ENCODE assay signal across 9 cellular contexts in the genomic region with DNA sequence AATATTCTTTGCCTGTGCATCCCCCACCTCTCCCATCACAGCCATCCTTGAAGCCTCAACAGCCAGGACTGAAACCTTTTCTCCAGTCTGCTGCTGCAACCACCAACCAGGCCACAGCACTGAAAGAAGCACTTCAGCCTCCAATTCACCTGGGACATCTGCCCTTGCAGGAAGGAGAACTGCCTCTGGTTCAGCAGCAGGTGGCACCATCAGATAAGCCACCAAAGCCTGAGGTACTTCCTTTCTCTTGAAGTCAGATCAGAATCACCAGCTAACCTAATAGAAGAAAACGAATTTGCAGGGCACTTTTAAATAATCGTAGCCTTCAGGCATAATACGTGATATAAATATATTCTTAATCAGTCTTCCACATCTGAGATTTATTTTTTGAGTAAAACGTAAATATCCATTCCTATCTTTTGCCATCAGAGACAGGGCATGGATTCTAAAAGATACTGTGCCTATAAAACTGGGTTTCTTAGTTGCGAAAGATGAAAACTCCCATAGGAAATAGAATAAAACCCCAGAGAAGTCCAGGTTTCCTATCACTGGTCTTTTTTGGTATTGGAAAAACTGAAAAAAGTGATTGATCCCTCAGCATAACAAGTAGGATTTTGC. TPM values are rescaled to one million over a fixed set of nuclear protein-coding genes. Genes with fewer than 3 reads are reported as not detected.
DNase-seq lines count a peak whose midpoint lies in the region; ATAC-seq and TF ChIP-seq lines count a peak whose summit lies in the region.
"Had no signal": no experiment of that assay in that cellular context is flagged by ENCODE, and none has a peak within 500 bp of the region (broad histone marks: within the 10 kb centered on the region; RNA-seq: fewer than 3 reads in every experiment).

No MANE protein-coding gene starts in this region.

- TF ChIP-seq CTCF in GM20000 (IDR thresholded peaks at IDR 0.05; ENCODE audit: extremely low read depth, missing control alignments) = peak; percentile 94

- H3K36me3 Mint-ChIP-seq in stimulated activated effector memory CD8-positive, alpha-beta T cell treated with anti-CD3 and anti-CD28 coated beads, Interleukin-12 subunit alpha, Interleukin-12 subunit beta, amount 100 ng/mL, for 72 hours = no peaks in the 10 kb centered on the region
- H3K36me3 Mint-ChIP-seq: activated naive CD8-positive, alpha-beta T cell had no signal

- no peak overlapping the region for H3K4me3 Mint-ChIP-seq in stimulated activated effector memory CD8-positive, alpha-beta T cell treated with anti-CD3 and anti-CD28 coated beads, Interleukin-12 subunit alpha, Interleukin-12 subunit beta, amount 100 ng/mL, for 72 hours
- H3K4me3 Mint-ChIP-seq: activated naive CD8-positive, alpha-beta T cell had no signal

- peak; percentile 95 for ATAC-seq in HG03558 (IDR thresholded peaks at IDR 0.05; ENCODE audit: extremely low read depth, unreplicated experiment)
- ATAC-seq in stimulated activated effector memory CD8-positive, alpha-beta T cell treated with anti-CD3 and anti-CD28 coated beads, Interleukin-12 subunit alpha, Interleukin-12 subunit beta, amount 100 ng/mL, for 72 hours = peak; percentile 87

- peaks cover 5% of the 10 kb centered on the region for H3K4me1 Mint-ChIP-seq in stimulated activated effector memory CD8-positive, alpha-beta T cell treated with anti-CD3 and anti-CD28 coated beads, Interleukin-12 subunit alpha, Interleukin-12 subunit beta, amount 100 ng/mL, for 72 hours

- no peak overlapping the region for H3K27ac Mint-ChIP-seq in stimulated activated effector memory CD8-positive, alpha-beta T cell treated with anti-CD3 and anti-CD28 coated beads, Interleukin-12 subunit alpha, Interleukin-12 subunit beta, amount 100 ng/mL, for 72 hours
- H3K27ac Mint-ChIP-seq: activated naive CD8-positive, alpha-beta T cell had no signal

- H3K9me3 Mint-ChIP-seq in stimulated activated effector memory CD8-positive, alpha-beta T cell treated with anti-CD3 and anti-CD28 coated beads, Interleukin-12 subunit alpha, Interleukin-12 subunit beta, amount 100 ng/mL, for 72 hours = no peaks in the 10 kb centered on the region

- DNase-seq in DMS 273 (lab: John Stamatoyannopoulos, UW; ENCODE audit: unreplicated experiment) (peak; percentile 71), GM20000 (ENCODE audit: low spot score) (peak; percentile 58), NCI-H526 treated with DMSO at 0.1 percent for 48 hours (lab: John Stamatoyannopoulos, UW) (peak; percentile 71), myocyte (ENCODE audit: low read depth) (peak; percentile 63)
- peak; percentile 57 for DNase-seq in activated CD4-positive, alpha-beta T cell treated with anti-CD3 and anti-CD28 coated beads, Interleukin-2, amount 50 U/mL, for 1 hour
- DNase-seq in effector CD8-positive, alpha-beta T cell (lab: John Stamatoyannopoulos, UW) = peak; percentile 31
- DNase-seq in stimulated activated effector memory CD8-positive, alpha-beta T cell treated with anti-CD3 and anti-CD28 coated beads, Interleukin-12 subunit alpha, Interleukin-12 subunit beta, amount 100 ng/mL, for 72 hours (ENCODE audit: low spot score in 2 of 2) = peak; percentile 22 to 66

RNA-seq across cellular contexts. Expression of gene AMBN, which starts 9.5 kb away (rescaled TPM):
- total RNA-seq in myocyte = not detected in 2 replicates
- polyA plus RNA-seq in myocyte (2012) = not detected

RNA-seq across cellular contexts. Expression of gene ENAM, which starts 27.0 kb away (rescaled TPM):
- total RNA-seq in myocyte = 0.21 and 0.83 TPM in 2 replicates
- polyA plus RNA-seq in myocyte (2012) = 0.15 TPM

Comparison
In these comparisons a context has a peak if more than half of its experiments do, and no peak if none do; other contexts are left out.
1. Peak in every context shown above with its lines: DNase-seq and ATAC-seq.